Comparison of ENCODE assay signal across 11 cellular contexts in the genomic region with DNA sequence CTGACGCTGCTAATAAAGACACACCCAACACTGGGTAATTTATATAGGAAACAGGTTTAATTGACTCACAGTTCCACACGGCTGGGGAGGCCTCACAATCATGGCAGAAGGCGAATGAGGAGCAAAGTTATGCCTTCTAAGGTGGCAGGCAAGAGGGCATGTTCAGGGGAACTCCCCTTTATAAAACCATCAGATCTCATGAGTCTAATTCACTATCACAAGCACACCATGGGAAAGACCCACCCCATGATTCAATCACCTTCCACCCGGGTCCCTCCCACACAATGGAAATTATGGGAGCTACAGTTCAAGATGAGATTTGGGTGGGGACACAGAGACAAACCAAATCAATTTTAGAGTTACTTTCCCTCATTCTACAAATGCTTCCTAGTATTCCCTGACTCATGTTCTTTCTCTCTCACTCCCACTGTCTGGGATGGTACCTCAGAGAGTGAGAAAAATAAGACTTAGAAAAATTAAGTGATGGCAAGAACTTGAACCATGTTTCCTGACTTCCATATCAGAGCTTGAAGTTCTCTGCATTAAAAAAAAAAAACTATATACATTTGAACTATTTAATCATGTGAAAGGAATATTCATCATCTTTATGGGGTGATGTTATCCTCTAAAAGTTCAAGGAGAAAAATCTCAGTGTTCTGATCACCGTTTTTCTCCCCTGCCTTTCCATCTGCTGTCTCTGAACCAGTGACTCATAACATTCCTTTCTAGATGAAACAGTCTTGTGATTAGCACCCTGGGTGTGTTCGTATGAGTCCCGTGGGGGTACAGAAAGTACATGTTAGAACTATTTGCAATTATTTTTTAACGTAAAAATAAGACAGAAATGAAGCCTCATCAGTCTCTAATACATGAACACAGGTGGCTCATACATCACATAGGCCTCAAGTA.
DNase-seq lines count a peak whose midpoint lies in the region; ATAC-seq and TF ChIP-seq lines count a peak whose summit lies in the region.
"Had no signal": no experiment of that assay in that cellular context is flagged by ENCODE, and none has a peak within 500 bp of the region (broad histone marks: within the 10 kb centered on the region; RNA-seq: fewer than 3 reads in every experiment).

No MANE protein-coding gene starts in this region.

- no peaks in the 10 kb centered on the region for H3K27me3 ChIP-seq in ACC112 (ENCODE audit: insufficient read depth, low read length)
- H3K27me3 ChIP-seq in vagina = no peaks in the 10 kb centered on the region
- H3K27me3 ChIP-seq: BLaER1 had no signal

- no peaks in the 10 kb centered on the region for H3K9me3 ChIP-seq in vagina
- H3K9me3 ChIP-seq: BLaER1 had no signal

- TF ChIP-seq POLR2A in vagina (IDR thresholded peaks at IDR 0.05) = no peak

- peak; percentile 87 for ATAC-seq in GM19438 (IDR thresholded peaks at IDR 0.05; ENCODE audit: low read depth, unreplicated experiment)
- ATAC-seq in HG03159 (IDR thresholded peaks at IDR 0.05; ENCODE audit: unreplicated experiment) = peak; percentile 88
- ATAC-seq: activated CD8-positive, alpha-beta memory T cell treated with anti-CD3 and anti-CD28 coated beads, Interleukin-2, amount 10 ng/mL, durations not matched to agents 7 days and 5 days had no signal

- H3K4me1 ChIP-seq in ACC112 (ENCODE audit: control insufficient read depth, insufficient read depth, low read length, unreplicated experiment) (peaks cover 38% of the 10 kb centered on the region), vagina (no peaks in the 10 kb centered on the region)
- H3K4me1 ChIP-seq: BLaER1 had no signal

- H3K36me3 ChIP-seq in ACC112 (ENCODE audit: insufficient read depth, low read length) (peaks cover 22% of the 10 kb centered on the region; the same call in 1 of the 2 replicates), vagina (no peaks in the 10 kb centered on the region)
- H3K36me3 ChIP-seq: BLaER1 had no signal

- no peaks in the 10 kb centered on the region for H3K79me2 ChIP-seq in ACC112 (ENCODE audit: control insufficient read depth, insufficient read depth, low read length, unreplicated experiment)

- peak overlapping the region; percentile 90 for H3K27ac ChIP-seq in ACC112 (ENCODE audit: low read depth, low read length)
- H3K27ac ChIP-seq in vagina = no peak overlapping the region
- H3K27ac ChIP-seq: BLaER1 had no signal

- intact Hi-C loops in vagina (cut with DNase I) = no loop called here

- H3K4me3 ChIP-seq in ACC112 (ENCODE audit: low read depth, low read length) (peak overlapping the region; percentile 16; the same call in 1 of the 2 replicates), cardiac fibroblast (replicated peaks in 1 of 2; ENCODE audit: low read depth in 2 of 2, low read length in 2 of 2) (no peak overlapping the region), vagina (no peak overlapping the region)
- H3K4me3 ChIP-seq: BLaER1 had no signal

- DNase-seq in cardiac fibroblast (ENCODE audit: low read depth in 2 of 2) = peak; percentile 46 to 90
- no peak for DNase-seq in MV-4-11 (lab: John Stamatoyannopoulos, UW)
- DNase-seq in SK-N-DZ (ENCODE audit: low spot score) = no peak
- DNase-seq in iPS-NIHi11 (ENCODE audit: low spot score) = no peak
- DNase-seq in vagina (ENCODE audit: extremely low spot score in 2 of 2) = no peak
- DNase-seq: activated CD8-positive, alpha-beta memory T cell treated with anti-CD3 and anti-CD28 coated beads, Interleukin-2, amount 10 ng/mL, durations not matched to agents 7 days and 5 days; Kasumi-1 had no signal

- TF ChIP-seq CTCF in cardiac fibroblast (IDR thresholded peaks at IDR 0.05; ENCODE audit: low read depth, low read length) (no peak), vagina (IDR thresholded peaks at IDR 0.05) (no peak)

- peak overlapping the region; percentile 70 for H2AFZ ChIP-seq in ACC112 (ENCODE audit: low read length, unreplicated experiment)

Comparison
In these comparisons a context has a peak if more than half of its experiments do, and no peak if none do; other contexts are left out.
1. DNase-seq: peak in cardiac fibroblast (2 of 2); none in MV-4-11 (single experiment), SK-N-DZ (single experiment), iPS-NIHi11 (single experiment) and vagina (0 of 2).